Comparison of ENCODE assay signal across 9 cellular contexts in genomic region chr17:68497885-68498319, GRCh38. TPM values are rescaled to one million over a fixed set of nuclear protein-coding genes. Genes with fewer than 3 reads are reported as not detected.
A peak's percentile ranks its signal among the peaks of the same experiment; 100 is the strongest.
DNase-seq lines count a peak whose midpoint lies in the region; ATAC-seq and TF ChIP-seq lines count a peak whose summit lies in the region.
"Had no signal": no experiment of that assay in that cellular context is flagged by ENCODE, and none has a peak within 500 bp of the region (broad histone marks: within the 10 kb centered on the region; RNA-seq: fewer than 3 reads in every experiment).

No MANE protein-coding gene starts in this region.

- H3K4me1 ChIP-seq in fibroblast of lung (ENCODE audit: control insufficient read depth, extremely low read depth, insufficient read depth, low read length) (no peaks in the 10 kb centered on the region), H9 (ENCODE audit: insufficient read depth, low read length) (no peaks in the 10 kb centered on the region), mesenchymal stem cell (ENCODE audit: control insufficient read depth, insufficient read depth, low read depth, low read length) (no peaks in the 10 kb centered on the region)

- H2AFZ ChIP-seq in fibroblast of lung (ENCODE audit: low read length) (no peak overlapping the region), H9 (ENCODE audit: low read length) (no peak overlapping the region), mesenchymal stem cell (ENCODE audit: low read depth, low read length) (no peak overlapping the region)

- H2BK12ac ChIP-seq in H9 (ENCODE audit: insufficient read length, low read depth, low read length), result no peak overlapping the region
- H2BK12ac ChIP-seq in mesenchymal stem cell (ENCODE audit: low read length in 2 of 2), result no peak overlapping the region

- H3K27ac ChIP-seq in fibroblast of lung (ENCODE audit: insufficient read depth, low read length) (no peak overlapping the region), H9 (ENCODE audit: insufficient read length, low read depth, low read length) (no peak overlapping the region), mesenchymal stem cell (ENCODE audit: low read length, poor library complexity, severe bottlenecking) (no peak overlapping the region)

- no peaks in the 10 kb centered on the region for H3K27me3 ChIP-seq in fibroblast of lung (ENCODE audit: control insufficient read depth, insufficient read depth, low read length)
- no peaks in the 10 kb centered on the region for H3K27me3 ChIP-seq in H9 (ENCODE audit: insufficient read depth, low read length)
- H3K27me3 ChIP-seq in mesenchymal stem cell (ENCODE audit: control insufficient read depth in 1 of 2, insufficient read depth in 1 of 2, low read length in 2 of 2), result peaks cover 4 to 23% of the 10 kb centered on the region in 2 experiments

- H4K5ac ChIP-seq in H9 (ENCODE audit: insufficient read length, low read depth, low read length), result no peak overlapping the region

- H3K4me3 Mint-ChIP-seq in H9, result no peak overlapping the region

- H3K23me2 ChIP-seq in H9 (ENCODE audit: insufficient read length, low read depth, low read length, poor library complexity, severe bottlenecking), result no peaks in the 10 kb centered on the region

- H3K9me3 Mint-ChIP-seq in H9, result peaks cover 5 to 6% of the 10 kb centered on the region in 2 experiments

- H3K36me3 Mint-ChIP-seq in H9 (ENCODE audit: insufficient read depth in 1 of 3, low read depth in 3 of 3), result peaks cover 2 to 6% (median 3%) of the 10 kb centered on the region in 3 experiments; a peak in 4 of 7 replicates

- DNase-seq in GM13977 (ENCODE audit: low spot score) (peak; percentile 81), HUDEP-2 (lab: John Stamatoyannopoulos, UW; ENCODE audit: unreplicated experiment in 76 of 76) (peak in 55 of 76 experiments; percentile 11 to 80 (median 45)), fibroblast of lung (ENCODE audit: low read depth in 2 of 2) (no peak), H9 (no peak), mesenchymal stem cell (no peak), epidermal melanocyte (ENCODE audit: insufficient read length, low spot score) (no peak), kidney tubule cell (ENCODE audit: low spot score) (no peak)

- H3K18ac ChIP-seq in H9 (ENCODE audit: insufficient read length, low read depth, low read length) (no peak overlapping the region), mesenchymal stem cell (ENCODE audit: low read depth in 1 of 2, low read length in 2 of 2) (no peak overlapping the region)

- H3K9me3 ChIP-seq in fibroblast of lung (ENCODE audit: control insufficient read depth, insufficient read depth, low read depth, low read length) (no peaks in the 10 kb centered on the region), H9 (ENCODE audit: control insufficient read depth, low read depth, low read length) (no peaks in the 10 kb centered on the region), mesenchymal stem cell (ENCODE audit: control insufficient read depth, low read length) (no peaks in the 10 kb centered on the region)

- H3K27me3 Mint-ChIP-seq in H9 (ENCODE audit: low read depth), result no peaks in the 10 kb centered on the region; the same call in 1 of the 2 replicates

- no peak for TF ChIP-seq CTCF in GM13977 (IDR thresholded peaks at IDR 0.05; ENCODE audit: extremely low read depth, insufficient read depth, missing control alignments)
- no peak for TF ChIP-seq CTCF in fibroblast of lung (conservative IDR thresholded peaks at IDR 0.05 in 1 of 2, IDR thresholded peaks at IDR 0.05 in 1 of 2; ENCODE audit: low read depth in 1 of 2, low read length in 2 of 2)
- TF ChIP-seq CTCF in H9 (conservative IDR thresholded peaks at IDR 0.05), result no peak

- H4K91ac ChIP-seq in H9 (ENCODE audit: insufficient read length, low read depth, low read length) (no peak overlapping the region), mesenchymal stem cell (ENCODE audit: low read length) (no peak overlapping the region)

- H3T11ph ChIP-seq in H9 (ENCODE audit: low read length), result no peak overlapping the region

- H3K4me3 ChIP-seq in fibroblast of lung (replicated peaks in 1 of 4; ENCODE audit: control extremely low read depth in 1 of 4, insufficient read depth in 1 of 4, low read depth in 3 of 4, low read length in 4 of 4) (no peak overlapping the region), mesenchymal stem cell (ENCODE audit: insufficient read depth in 1 of 2, low read depth in 1 of 2, low read length in 2 of 2) (no peak overlapping the region)

- H3K79me1 ChIP-seq in H9 (ENCODE audit: insufficient read depth, low read depth, low read length, poor library complexity, severe bottlenecking) (no peaks in the 10 kb centered on the region), mesenchymal stem cell (replicated peaks; ENCODE audit: low read length, poor library complexity, severe bottlenecking) (no peaks in the 10 kb centered on the region)

- in situ Hi-C loops in GM13977 (cut with MboI; ENCODE audit: low pct_unique_long_range_greater_than_20kb, low sequenced_read_pairs, unreplicated experiment), result no loop called here

- no peak overlapping the region for H3K27ac Mint-ChIP-seq in H9

- peak overlapping the region; percentile 48 for H3K4me2 ChIP-seq in fibroblast of lung (ENCODE audit: extremely low read depth, insufficient read depth, low read length)
- no peak overlapping the region for H3K4me2 ChIP-seq in H9 (ENCODE audit: insufficient read depth, insufficient read length, low read length)
- no peak overlapping the region for H3K4me2 ChIP-seq in mesenchymal stem cell (ENCODE audit: low read length, poor library complexity, severe bottlenecking)

- no peak overlapping the region for H3K56ac ChIP-seq in H9 (ENCODE audit: insufficient read length, low read depth, low read length)

- H3K79me2 ChIP-seq in fibroblast of lung (ENCODE audit: control insufficient read depth, insufficient read depth, low read length) (no peaks in the 10 kb centered on the region), H9 (ENCODE audit: insufficient read depth, low read length) (no peaks in the 10 kb centered on the region)

- H3K23ac ChIP-seq in H9 (ENCODE audit: insufficient read length, low read depth, low read length), result no peak overlapping the region
- H3K23ac ChIP-seq in mesenchymal stem cell (ENCODE audit: low read length in 2 of 2), result no peak overlapping the region

- no peak overlapping the region for H2BK5ac ChIP-seq in H9 (ENCODE audit: insufficient read length, low read length)
- H2BK5ac ChIP-seq in mesenchymal stem cell (ENCODE audit: low read depth, low read length, poor library complexity, severe bottlenecking), result no peak overlapping the region

- no peaks in the 10 kb centered on the region for H4K20me1 ChIP-seq in fibroblast of lung (ENCODE audit: control insufficient read depth, extremely low read depth, insufficient read depth, low read length)
- no peaks in the 10 kb centered on the region for H4K20me1 ChIP-seq in H9 (ENCODE audit: control insufficient read depth, insufficient read depth, insufficient read length)

- H4K8ac ChIP-seq in H9 (replicated peaks; ENCODE audit: insufficient read length, low read depth, low read length) (no peak overlapping the region), mesenchymal stem cell (ENCODE audit: low read length) (no peak overlapping the region)

- ATAC-seq in GM21528 (IDR thresholded peaks at IDR 0.05; ENCODE audit: low FRiP score, unreplicated experiment), result peak; percentile 94
- ATAC-seq: HCT116 had no signal

- no CpG with 5 or more reads among the region's 3 CpGs for WGBS in H9 (ENCODE audit: extremely low coverage, insufficient read length, low lambda C conversion rate)
- WGBS in mesenchymal stem cell, result 69% methylated on average over 3 of the region's 3 CpGs

- H3K9ac ChIP-seq in fibroblast of lung (ENCODE audit: insufficient read depth, low read length) (no peak overlapping the region), H9 (ENCODE audit: extremely low read depth, insufficient read length, low read length) (no peak overlapping the region), mesenchymal stem cell (ENCODE audit: low read length) (no peak overlapping the region)

- no peak overlapping the region for H2AK5ac ChIP-seq in H9 (ENCODE audit: insufficient read length, low read length)
- H2AK5ac ChIP-seq in mesenchymal stem cell (ENCODE audit: low read length, severe bottlenecking), result no peak overlapping the region

- H2BK15ac ChIP-seq in H9 (ENCODE audit: low read depth, low read length) (no peak overlapping the region), mesenchymal stem cell (ENCODE audit: low read depth, poor library complexity, severe bottlenecking) (no peak overlapping the region)

- H3K4ac ChIP-seq in H9 (ENCODE audit: low read depth, low read length) (no peak overlapping the region), mesenchymal stem cell (ENCODE audit: low read depth in 1 of 2, low read length in 2 of 2) (no peak overlapping the region)

- H3K14ac ChIP-seq in H9 (ENCODE audit: insufficient read depth, low read length) (no peak overlapping the region), mesenchymal stem cell (ENCODE audit: low read length in 2 of 2) (no peak overlapping the region)

- H3K4me1 Mint-ChIP-seq in H9, result no peaks in the 10 kb centered on the region

- H3K36me3 ChIP-seq in fibroblast of lung (ENCODE audit: control insufficient read depth, insufficient read depth, low read length), result no peaks in the 10 kb centered on the region
- H3K36me3 ChIP-seq in mesenchymal stem cell (ENCODE audit: control insufficient read depth in 1 of 2, insufficient read depth in 2 of 2, low read depth in 1 of 2, low read length in 2 of 2), result no peaks in the 10 kb centered on the region

- H2BK120ac ChIP-seq in H9 (ENCODE audit: low read depth, low read length, poor library complexity, severe bottlenecking) (no peak overlapping the region), mesenchymal stem cell (ENCODE audit: low read depth, low read length) (no peak overlapping the region)

- H2BK20ac ChIP-seq in H9 (ENCODE audit: low read depth, low read length, poor library complexity, severe bottlenecking), result no peak overlapping the region

RNA-seq across cellular contexts. Expression of gene PRKAR1A, which starts 14.3 kb away (rescaled TPM):
- total RNA-seq in fibroblast of lung, result 248 and 290 TPM in 2 replicates
- polyA plus RNA-seq in fibroblast of lung, result 266 and 285 TPM in 2 replicates
- polyA plus RNA-seq in fibroblast of lung (2012), result 183 and 190 TPM in 2 replicates
- polyA minus RNA-seq in fibroblast of lung (ENCODE audit: low replicate concordance), result 206 and 288 TPM in 2 replicates
- total RNA-seq in H9 (2021), result 163 and 171 TPM in 2 replicates
- polyA plus RNA-seq in mesenchymal stem cell (2013, experiment 1 of 2), result 168 TPM
- polyA plus RNA-seq in mesenchymal stem cell (2013, experiment 2 of 2), result 173 TPM

RNA-seq across cellular contexts. Expression of gene WIPI1, which starts 40.6 kb away (rescaled TPM):
- total RNA-seq in fibroblast of lung, result 159 and 251 TPM in 2 replicates
- 158 and 167 TPM in 2 replicates for polyA plus RNA-seq in fibroblast of lung
- polyA plus RNA-seq in fibroblast of lung (2012), result 99.0 and 100 TPM in 2 replicates
- polyA minus RNA-seq in fibroblast of lung (ENCODE audit: low replicate concordance), result 90.3 and 100 TPM in 2 replicates
- 12.0 and 15.4 TPM in 2 replicates for total RNA-seq in H9 (2021)
- 197 TPM for polyA plus RNA-seq in mesenchymal stem cell (2013, experiment 1 of 2)
- polyA plus RNA-seq in mesenchymal stem cell (2013, experiment 2 of 2), result 194 TPM

Comparison
In these comparisons a context has a peak if more than half of its experiments do, and no peak if none do; other contexts are left out.
1. DNase-seq: peak in GM13977 (single experiment) and HUDEP-2 (55 of 76); none in fibroblast of lung (0 of 2), H9 (single experiment), mesenchymal stem cell (single experiment), epidermal melanocyte (single experiment) and kidney tubule cell (single experiment).